Comparison of ENCODE assay signal across 16 cellular contexts in the genomic region with DNA sequence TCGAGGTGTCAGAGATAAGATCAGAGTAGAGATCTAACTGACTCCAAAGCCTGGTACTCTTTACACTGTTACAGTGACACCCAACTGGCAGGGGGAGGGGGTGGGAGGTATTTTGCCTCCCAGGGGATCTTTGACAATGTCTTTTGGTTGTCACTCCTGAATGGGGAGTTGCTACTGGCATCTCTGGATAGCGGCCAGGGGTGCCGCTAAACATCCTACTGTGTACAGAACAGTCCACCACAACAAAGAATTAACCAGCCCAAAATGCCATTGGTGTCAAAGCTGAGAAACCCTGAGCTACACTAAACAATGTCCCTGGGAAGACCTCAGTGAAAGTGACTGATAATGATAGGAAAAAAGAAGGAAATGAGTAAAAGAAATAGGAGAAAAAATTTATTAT. TPM values are rescaled to one million over a fixed set of nuclear protein-coding genes. Genes with fewer than 3 reads are reported as not detected.
"Had no signal": no experiment of that assay in that cellular context is flagged by ENCODE, and none has a peak within 500 bp of the region (broad histone marks: within the 10 kb centered on the region; RNA-seq: fewer than 3 reads in every experiment).

No MANE protein-coding gene starts in this region.

- H3K4me1 Mint-ChIP-seq: endodermal cell, memory B cell had no signal

- H3K27me3 ChIP-seq: body of pancreas had no signal

- H3K4me3 ChIP-seq: body of pancreas, stomach had no signal

- H3K4me1 ChIP-seq: body of pancreas had no signal

- H3K27me3 Mint-ChIP-seq: type B pancreatic cell had no signal

- H3K9me3 Mint-ChIP-seq: type B pancreatic cell had no signal

- H3K9me3 ChIP-seq: body of pancreas had no signal

- H3K4me3 Mint-ChIP-seq: endodermal cell, memory B cell, nephron, type B pancreatic cell had no signal

- H3K36me3 Mint-ChIP-seq: type B pancreatic cell had no signal

- H3K27ac Mint-ChIP-seq: activated T-helper 2 cell treated with anti-CD3 and anti-CD28 coated beads, Interferon-gamma antibody, Interleukin-2, Interleukin-4, amounts not matched to agents 10 μg/mL and 5 μg/mL and 100 μg/mL, durations not matched to agents 14 hours and 24 hours and 36 hours; endodermal cell; memory B cell; nephron; type B pancreatic cell had no signal

- DNase-seq: activated CD4-positive, alpha-beta T cell treated with anti-CD3 and anti-CD28 coated beads for 48 hours; activated naive CD4-positive, alpha-beta T cell treated with anti-CD3 and anti-CD28 coated beads, Interleukin-2, amount 50 U/mL, for 16 hours; amniotic stem cell; body of pancreas; endodermal cell; erythroblast; occipital lobe; SIG-M5; stomach had no signal

- H3K36me3 ChIP-seq: stomach had no signal

RNA-seq across cellular contexts. Expression of gene FPR3, which starts 3.2 kb away (rescaled TPM):
- total RNA-seq: activated T-helper 2 cell treated with anti-CD3 and anti-CD28 coated beads, Interferon-gamma antibody, Interleukin-2, Interleukin-4, amounts not matched to agents 10 μg/mL and 5 μg/mL and 100 μg/mL, durations not matched to agents 14 hours and 24 hours and 36 hours; endodermal cell; glomerular endothelial cell; pulmonary artery endothelial cell had no signal

RNA-seq across cellular contexts. Expression of gene FPR2, which starts 37.1 kb away (rescaled TPM):
- total RNA-seq: activated T-helper 2 cell treated with anti-CD3 and anti-CD28 coated beads, Interferon-gamma antibody, Interleukin-2, Interleukin-4, amounts not matched to agents 10 μg/mL and 5 μg/mL and 100 μg/mL, durations not matched to agents 14 hours and 24 hours and 36 hours; dermis microvascular lymphatic vessel endothelial cell; glomerular endothelial cell; pulmonary artery endothelial cell had no signal

RNA-seq across cellular contexts. Expression of gene FPR1, which starts 46.4 kb away (rescaled TPM):
- total RNA-seq: activated T-helper 2 cell treated with anti-CD3 and anti-CD28 coated beads, Interferon-gamma antibody, Interleukin-2, Interleukin-4, amounts not matched to agents 10 μg/mL and 5 μg/mL and 100 μg/mL, durations not matched to agents 14 hours and 24 hours and 36 hours; dermis microvascular lymphatic vessel endothelial cell; endodermal cell; glomerular endothelial cell; pulmonary artery endothelial cell had no signal
